1 cellular context compared by ENCODE assay signal in the genomic region with DNA sequence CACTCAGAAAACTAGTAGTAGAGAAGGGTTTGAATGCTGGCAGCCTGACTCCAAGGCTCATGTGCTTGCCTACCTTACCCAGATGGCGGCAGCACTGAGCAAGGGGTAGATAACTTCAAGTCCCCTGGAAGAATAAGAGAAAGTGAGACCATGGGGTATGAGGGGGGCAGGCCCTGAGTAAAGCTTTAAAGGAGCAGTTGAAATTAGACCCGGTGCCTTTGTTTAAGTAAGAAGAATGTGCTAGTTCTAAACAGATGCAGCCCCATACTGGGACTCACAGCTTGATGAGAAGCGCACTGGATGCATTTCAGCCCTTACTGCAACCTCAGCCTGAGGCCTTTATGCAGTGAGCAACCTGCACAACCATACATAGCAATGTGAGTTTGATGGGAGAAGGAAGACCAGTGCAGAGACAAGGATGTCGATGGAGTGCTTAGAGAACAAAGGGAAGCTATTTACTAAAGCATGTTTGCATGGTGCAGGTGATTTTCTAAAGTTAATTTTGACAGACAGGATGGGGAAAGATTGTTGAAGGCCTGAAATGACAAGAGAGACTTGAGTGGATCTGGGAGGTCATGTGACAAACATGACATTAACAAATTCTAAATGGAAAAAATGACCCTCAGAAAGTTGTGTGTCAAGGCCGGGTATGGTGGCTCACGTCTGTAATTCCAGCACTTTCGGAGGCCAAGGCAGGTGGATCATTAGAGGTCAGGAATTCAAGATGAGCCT.
TF ChIP-seq lines count a peak whose summit lies in the region.

No MANE protein-coding gene starts in this region.

TF ChIP-seq in HepG2, 621 proteins besides CTCF, POLR2A, EP300 and RAD21:
- TF ChIP-seq STAG1 (CRISPR knock-in tag; IDR thresholded peaks at IDR 0.05), result peak; percentile 46
- TF ChIP-seq CCDC6 (CRISPR knock-in tag; IDR thresholded peaks at IDR 0.05), result no peak
- peak; percentile 70; the same call in 1 of the 2 replicates for TF ChIP-seq SMC3 (IDR thresholded peaks at IDR 0.05; ENCODE audit: low read length)
TF ChIP-seq in HepG2: peak in this region for 2.
